ENCODE assay signal across 20 cellular contexts in the genomic region with DNA sequence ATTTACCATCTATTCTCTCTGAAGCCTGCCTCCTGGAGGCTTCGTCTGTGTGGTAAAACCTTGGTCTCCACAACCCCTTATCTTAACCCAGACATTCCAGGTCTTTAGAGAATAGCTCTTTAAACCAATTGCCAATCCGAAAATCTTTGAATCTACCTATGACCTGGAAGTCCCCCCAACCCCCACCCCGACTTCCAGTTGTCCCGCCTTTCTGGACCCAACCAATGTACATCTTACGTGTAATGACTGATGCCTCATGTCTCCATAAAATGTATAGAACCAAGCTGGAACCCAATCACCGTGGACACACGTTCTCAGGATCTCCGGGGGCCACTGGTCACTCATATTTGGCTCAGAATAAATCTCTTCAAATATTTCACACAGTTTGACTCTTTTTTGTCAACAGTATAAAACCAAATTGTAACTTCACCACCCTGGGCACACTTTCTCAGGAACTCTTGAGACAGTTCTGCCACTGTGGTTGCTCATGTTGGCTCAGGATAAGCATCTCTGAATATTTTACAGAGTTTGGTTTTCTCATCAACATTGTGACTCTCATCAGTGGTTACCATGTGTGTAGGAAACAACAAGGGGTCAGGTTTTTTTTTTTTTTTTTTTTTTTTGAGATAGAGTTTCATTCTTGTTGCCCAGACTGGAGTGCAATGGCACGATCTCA. TPM values are rescaled to one million over a fixed set of nuclear protein-coding genes. Genes with fewer than 3 reads are reported as not detected.
"Had no signal": no experiment of that assay in that cellular context is flagged by ENCODE, and none has a peak within 500 bp of the region (broad histone marks: within the 10 kb centered on the region; RNA-seq: fewer than 3 reads in every experiment).

No MANE protein-coding gene starts in this region.

- H3K9me3 ChIP-seq: esophagus muscularis mucosa, gastroesophageal sphincter, mucosa of descending colon, neutrophil, ovary had no signal

- H3K27ac ChIP-seq: epithelial cell of prostate, esophagus muscularis mucosa, gastroesophageal sphincter, ovary had no signal

- H3K36me3 ChIP-seq: esophagus muscularis mucosa, gastroesophageal sphincter, neutrophil, ovary had no signal

- FAIRE-seq: keratinocyte, small intestine, urothelium cell line had no signal

- DNase-seq: effector memory CD4-positive, alpha-beta T cell; glutamatergic neuron; left cardiac atrium; left ventricle myocardium superior; naive thymus-derived CD8-positive, alpha-beta T cell; ovary; right cardiac atrium; small intestine; stimulated activated CD4-positive, alpha-beta T cell treated with anti-CD3 and anti-CD28 coated beads, Interleukin-2, amount 100 ng/mL, for 48 hours; stimulated activated naive CD4-positive, alpha-beta T cell treated with Interleukin-2 at 50 U/mL for 16 hours had no signal

- H3K27me3 ChIP-seq: esophagus muscularis mucosa, gastroesophageal sphincter, neutrophil, ovary had no signal

- H3K4me3 ChIP-seq: esophagus muscularis mucosa, gastroesophageal sphincter, lung, mucosa of descending colon, ovary had no signal

- ATAC-seq: gastroesophageal sphincter; left cardiac atrium; left ventricle myocardium superior; mucosa of descending colon; naive thymus-derived CD8-positive, alpha-beta T cell; right cardiac atrium had no signal

RNA-seq across cellular contexts. Expression of a gene that starts 18.1 kb away (rescaled TPM):
- total RNA-seq: esophagus muscularis mucosa, fibroblast of villous mesenchyme, left ventricle myocardium superior had no signal
- polyA plus RNA-seq: neural cell had no signal
